ENCODE assay signal across 9 cellular contexts in the genomic region with DNA sequence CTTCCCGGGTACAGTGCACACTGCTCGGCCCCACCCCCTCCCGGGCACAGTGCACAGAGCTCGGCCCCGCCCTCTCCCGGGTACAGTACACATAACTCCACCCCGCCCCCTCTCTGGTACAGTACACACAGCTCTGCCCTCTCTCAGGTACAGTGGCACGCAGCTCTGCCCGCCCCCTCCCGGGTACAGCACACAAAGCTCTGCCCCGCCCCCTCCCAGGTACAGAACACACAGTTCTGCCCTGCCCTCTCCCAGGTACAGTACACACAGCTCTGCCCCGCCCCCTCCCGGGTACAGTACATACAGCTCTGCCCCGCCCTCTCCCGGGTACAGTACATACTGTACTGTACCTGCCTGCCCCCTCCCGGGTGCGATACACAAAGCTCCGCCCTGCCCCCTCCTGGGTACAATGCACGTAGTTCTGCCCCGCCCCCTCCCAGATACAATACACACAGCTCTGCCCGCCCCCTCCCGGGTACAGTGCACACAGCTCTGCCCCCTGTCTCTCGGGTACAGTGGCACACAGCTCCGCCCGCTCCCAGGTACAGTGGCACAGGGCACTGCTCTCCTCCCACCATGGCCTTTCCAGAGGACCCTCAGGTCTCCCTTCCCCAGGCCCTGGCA. TPM values are rescaled to one million over a fixed set of nuclear protein-coding genes. Genes with fewer than 3 reads are reported as not detected.
DNase-seq lines count a peak whose midpoint lies in the region; ATAC-seq, FAIRE-seq and TF ChIP-seq lines count a peak whose summit lies in the region.
"Had no signal": no experiment of that assay in that cellular context is flagged by ENCODE, and none has a peak within 500 bp of the region (broad histone marks: within the 10 kb centered on the region; RNA-seq: fewer than 3 reads in every experiment).

No MANE protein-coding gene starts in this region.

- H3K4me3 ChIP-seq in RWPE2 (ENCODE audit: severe bottlenecking) = no peak overlapping the region
- H3K4me3 ChIP-seq in mucosa of rectum (ENCODE audit: low read length in 2 of 2) = peak overlapping the region in 1 of 2 donors; percentile 7

- no peak for FAIRE-seq in D721Med (lab: Jason Lieb, UNC)

- H3K27me3 ChIP-seq in RWPE2 (ENCODE audit: insufficient read depth, poor library complexity, severe bottlenecking) = no peaks in the 10 kb centered on the region
- H3K27me3 ChIP-seq in mucosa of rectum (ENCODE audit: control insufficient read depth in 2 of 2, insufficient read depth in 2 of 2, low read length in 2 of 2) = no peaks in the 10 kb centered on the region

- peak overlapping the region in 1 of 2 donors; percentile 70 for H3K9ac ChIP-seq in mucosa of rectum (ENCODE audit: low read depth in 1 of 2, low read length in 2 of 2)

- H3K9me3 ChIP-seq in RWPE2 (ENCODE audit: severe bottlenecking) (no peaks in the 10 kb centered on the region), mucosa of rectum (ENCODE audit: control insufficient read depth in 2 of 2, low read length in 2 of 2) (no peaks in the 10 kb centered on the region)

- intact Hi-C loops in posterior vena cava (cut with DNase I) = no loop called here

- H3K4me1 ChIP-seq in RWPE2 (ENCODE audit: insufficient read depth, poor library complexity, severe bottlenecking) (peaks cover 15% of the 10 kb centered on the region), mucosa of rectum (ENCODE audit: control insufficient read depth in 2 of 2, insufficient read depth in 2 of 2, low read length in 2 of 2) (peaks cover 0 to 6% of the 10 kb centered on the region in 2 donors)

- ATAC-seq in RWPE2 (ENCODE audit: low read depth) = peak; percentile 93
- ATAC-seq in HG02798 (IDR thresholded peaks at IDR 0.05; ENCODE audit: poor library complexity, unreplicated experiment) = no peak

- DNase-seq in ELF-1 (ENCODE audit: low read depth, low spot score) = peak; percentile 36
- DNase-seq in NCI-H187 (lab: John Stamatoyannopoulos, UW) = peak; percentile 80 to 95
- peak; percentile 97 for DNase-seq in RWPE2 (ENCODE audit: low spot score)
- no peak for DNase-seq in posterior vena cava (ENCODE audit: low spot score)
- no peak for DNase-seq in D721Med (ENCODE audit: insufficient read length, low spot score)
- no peak for DNase-seq in NAMALWA (ENCODE audit: low spot score)
- DNase-seq: activated CD4-positive, alpha-beta memory T cell treated with anti-CD3 and anti-CD28 coated beads for 36 hours had no signal

- TF ChIP-seq CTCF in RWPE2 (IDR thresholded peaks at IDR 0.05; ENCODE audit: poor library complexity, severe bottlenecking) = peak; percentile 48
- TF ChIP-seq CTCF in D721Med (IDR thresholded peaks at IDR 0.05; ENCODE audit: insufficient read depth, missing control alignments) = no peak

- H3K27ac ChIP-seq in RWPE2 (ENCODE audit: poor library complexity, severe bottlenecking) = peak overlapping the region; percentile 68
- H3K27ac ChIP-seq in mucosa of rectum (ENCODE audit: low read depth in 2 of 2, low read length in 2 of 2) = peak overlapping the region; percentile 23 to 64

- no peaks in the 10 kb centered on the region for H3K36me3 ChIP-seq in RWPE2 (ENCODE audit: low read depth)
- H3K36me3 ChIP-seq in mucosa of rectum (ENCODE audit: control insufficient read depth in 2 of 2, insufficient read depth in 2 of 2, low read length in 2 of 2) = no peaks in the 10 kb centered on the region

RNA-seq across cellular contexts. Expression of gene PRR20G, which starts 16.4 kb away (rescaled TPM):
- not detected for total RNA-seq in posterior vena cava
- total RNA-seq: activated CD4-positive, alpha-beta memory T cell treated with anti-CD3 and anti-CD28 coated beads for 36 hours had no signal

Comparison
In these comparisons a context has a peak if more than half of its experiments do, and no peak if none do; other contexts are left out.
1. DNase-seq: peak in ELF-1 (single experiment), NCI-H187 (2 of 2) and RWPE2 (single experiment); none in posterior vena cava (single experiment), D721Med (single experiment) and NAMALWA (single experiment).